ENCODE assay signal across 29 cellular contexts in genomic region chr12:60415361-60415760, GRCh38.
DNase-seq lines count a peak whose midpoint lies in the region; ATAC-seq and TF ChIP-seq lines count a peak whose summit lies in the region.
"Had no signal": no experiment of that assay in that cellular context is flagged by ENCODE, and none has a peak within 500 bp of the region (broad histone marks: within the 10 kb centered on the region; RNA-seq: fewer than 3 reads in every experiment).

No MANE protein-coding gene starts in this region.

- H3K4me3 ChIP-seq in PC-3 (ENCODE audit: low read length) (no peak overlapping the region), fibroblast of lung (replicated peaks in 1 of 4; ENCODE audit: control extremely low read depth in 1 of 4, insufficient read depth in 1 of 4, low read depth in 3 of 4, low read length in 4 of 4) (no peak overlapping the region), skeletal muscle cell (ENCODE audit: low read depth, low read length) (no peak overlapping the region)
- H3K4me3 ChIP-seq: BLaER1 treated with 17β-estradiol and CSF1 and Interleukin-3, amounts not matched to agents 10 nM and 100 nM; cardiac muscle cell; colonic mucosa; gastrocnemius medialis; lower lobe of right lung; psoas muscle; SJSA1 had no signal

- H3K4me1 ChIP-seq in PC-3 (ENCODE audit: insufficient read depth, low read length) (no peaks in the 10 kb centered on the region), fibroblast of lung (ENCODE audit: control insufficient read depth, extremely low read depth, insufficient read depth, low read length) (no peaks in the 10 kb centered on the region)
- H3K4me1 ChIP-seq: colonic mucosa, gastrocnemius medialis, lower lobe of right lung, psoas muscle, SJSA1 had no signal

- POLR2A ChIA-PET in PC-3 (lab: Charles Lee; ENCODE audit: unreplicated experiment) = interaction anchor here (0.6 kb wide), 1 partner anchor 295 kb away, joined by 3 read pairs; no protein-coding TSS in a partner anchor

- H3K4me2 ChIP-seq in PC-3 (ENCODE audit: low read length) (no peak overlapping the region), fibroblast of lung (ENCODE audit: extremely low read depth, insufficient read depth, low read length) (no peak overlapping the region)

- H4K20me1 ChIP-seq in PC-3 (ENCODE audit: low read length) = no peaks in the 10 kb centered on the region
- no peaks in the 10 kb centered on the region for H4K20me1 ChIP-seq in fibroblast of lung (ENCODE audit: control insufficient read depth, extremely low read depth, insufficient read depth, low read length)
- H4K20me1 ChIP-seq: BLaER1 treated with 17β-estradiol and CSF1 and Interleukin-3, amounts not matched to agents 10 nM and 100 nM had no signal

- CTCF ChIA-PET in PC-3 (lab: Charles Lee) = no interaction called here

- H3F3A ChIP-seq in PC-3 (ENCODE audit: low read length, unreplicated experiment) = no peaks in the 10 kb centered on the region

- H2AFZ ChIP-seq in PC-3 (ENCODE audit: low read length) (no peak overlapping the region), fibroblast of lung (ENCODE audit: low read length) (no peak overlapping the region)

- DNase-seq in LHCN-M2 (ENCODE audit: low read depth) (peak; percentile 40), PC-3 (peak; percentile 45), fibroblast of lung (ENCODE audit: low read depth in 2 of 2) (peak; percentile 34 to 97), skeletal muscle cell (ENCODE audit: low read depth) (peak; percentile 13), NK-92 (lab: John Stamatoyannopoulos, UW; ENCODE audit: unreplicated experiment) (no peak)
- DNase-seq: activated CD4-positive, alpha-beta T cell treated with anti-CD3 and anti-CD28 coated beads for 48 hours; activated naive CD4-positive, alpha-beta T cell treated with anti-CD3 and anti-CD28 coated beads, Interleukin-2, amount 50 U/mL, for 16 hours; amniotic stem cell; colonic mucosa; DMS79; effector CD4-positive, alpha-beta T cell; gastrocnemius medialis; lower lobe of right lung; naive thymus-derived CD8-positive, alpha-beta T cell; NCI-H1105 treated with DMSO at 0.1 percent for 48 hours; NCI-H1930; NCI-H526 treated with DMSO at 0.1 percent for 48 hours; nucleus accumbens; psoas muscle; stimulated activated CD4-positive, alpha-beta T cell treated with anti-CD3 and anti-CD28 coated beads, Interleukin-15, amount 100 ng/mL, for 24 hours; stimulated activated naive B cell treated with anti-CD40 and anti-IgM and Interleukin-4, amounts not matched to agents 10 μg/mL and 1 μg/mL and 100 μg/mL, for 72 hours; substantia nigra; trophoblast cell had no signal

- intact Hi-C loops in PC-3 (cut with micrococcal nuclease) = no loop called here

- no TSS peak for BruUV-seq in PC-3 (replicated peaks; lab: Mats Ljungman, UMichigan)

- peaks cover 5% of the 10 kb centered on the region; the same call in 1 of the 2 replicates for H3K36me3 ChIP-seq in PC-3 (ENCODE audit: low read depth, low read length)
- H3K36me3 ChIP-seq in fibroblast of lung (ENCODE audit: control insufficient read depth, insufficient read depth, low read length) = no peaks in the 10 kb centered on the region
- H3K36me3 ChIP-seq: BLaER1 treated with 17β-estradiol and CSF1 and Interleukin-3, amounts not matched to agents 10 nM and 100 nM; cardiac muscle cell; colonic mucosa; gastrocnemius medialis; lower lobe of right lung; SJSA1 had no signal

- H3K27ac ChIP-seq in PC-3 (ENCODE audit: low read length) (no peak overlapping the region), fibroblast of lung (ENCODE audit: insufficient read depth, low read length) (no peak overlapping the region)
- H3K27ac ChIP-seq: cardiac muscle cell, colonic mucosa, gastrocnemius medialis, lower lobe of right lung, psoas muscle, SJSA1 had no signal

- ATAC-seq in PC-3 = peak; percentile 71
- no peak for ATAC-seq in HG02571 (IDR thresholded peaks at IDR 0.05; ENCODE audit: unreplicated experiment)
- ATAC-seq in HG02840 (IDR thresholded peaks at IDR 0.05; ENCODE audit: low FRiP score, unreplicated experiment) = no peak
- ATAC-seq: activated T-helper 17 cell treated with anti-CD3 and anti-CD28 coated beads, Interleukin-2, amount 50 U/mL, for 72 hours; gastrocnemius medialis; lower lobe of right lung; naive thymus-derived CD8-positive, alpha-beta T cell; psoas muscle; stimulated activated naive B cell treated with anti-CD40 and anti-IgM and Interleukin-4, amounts not matched to agents 10 μg/mL and 1 μg/mL and 100 μg/mL, for 72 hours had no signal

- H3K9ac ChIP-seq in PC-3 (ENCODE audit: low read length) (no peak overlapping the region), fibroblast of lung (ENCODE audit: insufficient read depth, low read length) (no peak overlapping the region)
- H3K9ac ChIP-seq: BLaER1 treated with 17β-estradiol and CSF1 and Interleukin-3, amounts not matched to agents 10 nM and 100 nM had no signal

- no peaks in the 10 kb centered on the region for H3K9me2 ChIP-seq in PC-3 (replicated peaks; ENCODE audit: low read length)

- no peak for TF ChIP-seq CTCF in PC-3 (conservative IDR thresholded peaks at IDR 0.05; ENCODE audit: low read depth, low read length)
- TF ChIP-seq CTCF in fibroblast of lung (conservative IDR thresholded peaks at IDR 0.05 in 1 of 2, IDR thresholded peaks at IDR 0.05 in 1 of 2; ENCODE audit: low read depth in 1 of 2, low read length in 2 of 2) = no peak

- H3K79me2 ChIP-seq in PC-3 (ENCODE audit: low read length) (no peaks in the 10 kb centered on the region), fibroblast of lung (ENCODE audit: control insufficient read depth, insufficient read depth, low read length) (no peaks in the 10 kb centered on the region)

- H3K9me3 ChIP-seq in PC-3 (ENCODE audit: low read length) (peaks cover 17% of the 10 kb centered on the region), fibroblast of lung (ENCODE audit: control insufficient read depth, insufficient read depth, low read depth, low read length) (no peaks in the 10 kb centered on the region)
- H3K9me3 ChIP-seq: gastrocnemius medialis, lower lobe of right lung, SJSA1 had no signal

- H3K27me3 ChIP-seq in PC-3 (ENCODE audit: low read length) (no peaks in the 10 kb centered on the region), fibroblast of lung (ENCODE audit: control insufficient read depth, insufficient read depth, low read length) (no peaks in the 10 kb centered on the region)
- H3K27me3 ChIP-seq: BLaER1 treated with 17β-estradiol and CSF1 and Interleukin-3, amounts not matched to agents 10 nM and 100 nM; cardiac muscle cell; colonic mucosa; gastrocnemius medialis; SJSA1 had no signal
